In the genomic region with DNA sequence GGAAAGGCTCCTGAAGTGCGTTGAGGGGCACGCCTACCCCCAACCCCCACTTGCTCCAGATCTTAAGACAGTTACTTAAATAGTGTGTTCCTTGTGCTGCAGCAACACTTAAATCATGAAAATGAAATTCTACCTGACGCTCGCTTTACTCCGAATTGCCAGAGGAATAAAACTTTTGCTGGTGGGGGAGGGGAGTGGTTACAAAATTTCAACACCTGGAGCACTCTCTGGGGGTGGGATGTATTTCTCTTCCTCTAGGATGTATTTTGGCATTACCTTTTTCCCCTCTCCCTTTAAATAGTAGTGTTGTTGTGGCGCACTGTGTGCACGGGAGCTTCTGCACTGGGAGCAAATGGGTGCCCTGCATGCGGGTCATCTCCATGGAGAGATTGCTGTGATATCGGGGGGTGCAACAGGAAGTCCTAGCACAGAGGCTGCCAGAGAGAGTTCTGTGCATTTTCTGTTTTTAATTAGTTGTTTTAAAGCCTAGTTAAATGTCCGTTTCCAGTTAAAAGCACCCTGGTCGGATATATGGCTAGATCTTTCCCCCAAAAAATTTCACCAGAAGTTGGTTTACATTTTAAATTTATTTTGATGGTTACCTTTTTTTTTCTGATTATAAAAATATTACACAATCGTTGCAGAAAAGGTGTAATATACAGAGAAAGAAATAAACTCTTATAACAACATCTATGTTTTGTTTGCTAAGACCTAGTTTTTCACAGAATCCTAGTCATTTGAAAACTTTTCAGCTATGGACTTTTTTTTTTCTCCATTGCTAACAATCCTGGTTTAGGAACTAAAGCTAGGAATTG, we compare ENCODE assay signal across 8 cellular contexts.
DNase-seq lines count a peak whose midpoint lies in the region; ATAC-seq and TF ChIP-seq lines count a peak whose summit lies in the region.

No MANE protein-coding gene starts in this region.

- H3K27me3 ChIP-seq in SJCRH30 (no peaks in the 10 kb centered on the region), foreskin keratinocyte (no peaks in the 10 kb centered on the region)

- H3K9me3 ChIP-seq in SJCRH30 (replicated peaks) = no peaks in the 10 kb centered on the region

- no peak for TF ChIP-seq POLR2A in GM18505 (IDR thresholded peaks at IDR 0.05; ENCODE audit: borderline replicate concordance, extremely low read depth, insufficient read depth, insufficient read length)

- ATAC-seq in foreskin keratinocyte (no peak), GM21526 (IDR thresholded peaks at IDR 0.05; ENCODE audit: low FRiP score, unreplicated experiment) (no peak), GM18505 (IDR thresholded peaks at IDR 0.05; ENCODE audit: unreplicated experiment) (no peak)

- no peaks in the 10 kb centered on the region for H3K36me3 ChIP-seq in SJCRH30

- H3K4me3 ChIP-seq in SJCRH30 = peak overlapping the region; percentile 78
- H3K4me3 ChIP-seq in skeletal muscle cell (ENCODE audit: low read depth, low read length) = peak overlapping the region; percentile 59

- DNase-seq in NCI-H748 (lab: John Stamatoyannopoulos, UW; ENCODE audit: unreplicated experiment) (peak; percentile 55), NCI-H748 treated with DMSO at 0.1 percent for 48 hours (lab: John Stamatoyannopoulos, UW) (no peak), SJCRH30 (peak; percentile 56 to 68), foreskin keratinocyte (peak in 1 of 2 donors; percentile 24), skeletal muscle cell (ENCODE audit: low read depth) (no peak)
- DNase-seq in stimulated activated naive CD4-positive, alpha-beta T cell treated with Interleukin-2 at 50 U/mL for 16 hours (lab: John Stamatoyannopoulos, UW) = no peak

- H3K4me1 ChIP-seq in SJCRH30 (peaks cover 16% of the 10 kb centered on the region), foreskin keratinocyte (peaks cover 17% of the 10 kb centered on the region)

- H3K27ac ChIP-seq in SJCRH30 = peak overlapping the region; percentile 59
- peak overlapping the region; percentile 54 for H3K27ac ChIP-seq in foreskin keratinocyte

- no peak for TF ChIP-seq CTCF in foreskin keratinocyte (conservative IDR thresholded peaks at IDR 0.05)

Comparison
In these comparisons a context has a peak if more than half of its experiments do, and no peak if none do; other contexts are left out.
1. DNase-seq: peak in NCI-H748 (single experiment) and SJCRH30 (2 of 2); none in NCI-H748 treated with DMSO at 0.1 percent for 48 hours (single experiment), skeletal muscle cell (single experiment) and stimulated activated naive CD4-positive, alpha-beta T cell treated with Interleukin-2 at 50 U/mL for 16 hours (single experiment).